Comparison of ENCODE assay signal across 36 cellular contexts in the genomic region with DNA sequence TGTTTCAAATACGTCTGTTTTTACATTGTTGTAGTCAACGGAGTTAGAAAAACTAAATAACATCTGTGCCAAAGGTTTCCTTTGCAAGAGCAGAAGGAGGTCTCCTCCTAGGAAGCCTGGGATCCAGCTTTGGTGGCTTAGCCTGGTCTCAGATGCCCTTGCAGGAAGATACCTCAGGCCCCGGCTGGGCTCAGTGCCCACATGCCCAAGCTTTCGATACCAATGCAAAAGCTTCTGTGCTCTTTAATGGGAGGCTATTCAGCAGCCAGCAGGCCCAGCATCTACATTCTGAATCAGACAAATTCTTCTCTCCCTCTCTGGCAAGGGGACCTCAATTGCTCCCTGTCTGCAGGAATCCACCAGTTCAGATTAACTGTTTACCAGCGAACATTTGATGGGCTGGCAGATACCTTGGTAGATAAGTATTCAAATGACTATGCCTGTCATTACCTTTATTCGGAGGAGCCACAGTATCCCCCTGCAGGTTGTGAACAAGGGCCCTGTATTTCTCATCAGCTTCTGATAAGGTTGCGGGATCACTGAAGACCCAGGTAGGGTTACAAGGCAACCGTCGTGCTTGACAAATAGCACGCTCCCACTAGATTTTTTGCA.
"Had no signal": no experiment of that assay in that cellular context is flagged by ENCODE, and none has a peak within 500 bp of the region (broad histone marks: within the 10 kb centered on the region; RNA-seq: fewer than 3 reads in every experiment).

No MANE protein-coding gene starts in this region.

- H3K36me3 ChIP-seq: ascending aorta, breast epithelium, MG63, Peyer's patch had no signal

- H3K9me3 ChIP-seq: ascending aorta, breast epithelium, MG63, Peyer's patch had no signal

- H3K36me3 Mint-ChIP-seq: activated CD8-positive, alpha-beta memory T cell treated with anti-CD3 and anti-CD28 coated beads, Interleukin-2, amount 10 ng/mL, durations not matched to agents 7 days and 5 days; activated naive CD4-positive, alpha-beta T cell treated with anti-CD3 and anti-CD28 coated beads, Interleukin-2, amount 50 U/mL, for 24 hours; activated naive CD8-positive, alpha-beta T cell treated with anti-CD3 and anti-CD28 coated beads, Interleukin-2, amount 10 ng/mL, durations not matched to agents 7 days and 5 days had no signal

- DNase-seq: activated CD4-positive, alpha-beta memory T cell treated with anti-CD3 and anti-CD28 coated beads, Interleukin-2, amount 10 ng/mL, durations not matched to agents 7 days and 5 days; activated CD4-positive, alpha-beta T cell treated with anti-CD3 and anti-CD28 coated beads for 1 hour; activated CD4-positive, alpha-beta T cell treated with anti-CD3 and anti-CD28 coated beads for 48 hours; activated CD4-positive, CD25-positive, alpha-beta regulatory T cell; activated CD8-positive, alpha-beta memory T cell treated with anti-CD3 and anti-CD28 coated beads for 24 hours; activated CD8-positive, alpha-beta memory T cell treated with anti-CD3 and anti-CD28 coated beads, Interleukin-2, amount 10 ng/mL, durations not matched to agents 7 days and 5 days; activated CD8-positive, alpha-beta memory T cell treated with anti-CD3 and anti-CD28 coated beads, Interleukin-2, amount 50 U/mL, for 48 hours; activated effector memory CD4-positive, alpha-beta T cell treated with anti-CD3 and anti-CD28 coated beads, Interleukin-2, amount 50 U/mL, for 16 hours; activated naive CD4-positive, alpha-beta T cell treated with Interleukin-2 at 50 U/mL for 16 hours; activated naive CD8-positive, alpha-beta T cell treated with anti-CD3 and anti-CD28 coated beads, Interleukin-2, amount 10 ng/mL, durations not matched to agents 7 days and 5 days; activated T-cell treated with anti-CD3 and anti-CD28 coated beads, Interleukin-2, amount 50 U/mL, for 72 hours; Kasumi-1; MG63; NCI-H1048; NCI-H1105 treated with DMSO at 0.1 percent for 48 hours; NCI-H1436; NCI-H1694; NCI-H1930; NCI-H2081 treated with DMSO at 0.1 percent for 48 hours; NCI-H226; NCI-H446 treated with DMSO at 0.1 percent for 48 hours; NCI-H524; NCI-H748 treated with DMSO at 0.1 percent for 48 hours; NK-92 treated with Interleukin-12 subunit alpha and Interleukin-12 subunit beta, amount 100 ng/mL, for 24 hours; PC-3; Peyer's patch; RPMI8226; SIG-M5; SW 1271; T-helper 1 cell; T-helper 9 cell had no signal

- H3K27ac ChIP-seq: ascending aorta, breast epithelium, Peyer's patch, VCaP had no signal

- H3K4me3 Mint-ChIP-seq: activated CD4-positive, alpha-beta memory T cell treated with anti-CD3 and anti-CD28 coated beads, Interleukin-2, amount 10 ng/mL, durations not matched to agents 7 days and 5 days; activated CD8-positive, alpha-beta memory T cell treated with anti-CD3 and anti-CD28 coated beads, Interleukin-2, amount 10 ng/mL, durations not matched to agents 7 days and 5 days; activated naive CD4-positive, alpha-beta T cell treated with anti-CD3 and anti-CD28 coated beads, Interleukin-2, amount 50 U/mL, for 24 hours; activated naive CD8-positive, alpha-beta T cell treated with anti-CD3 and anti-CD28 coated beads, Interleukin-2, amount 10 ng/mL, durations not matched to agents 7 days and 5 days; activated T-cell treated with anti-CD3 and anti-CD28 coated beads, Interleukin-2, amount 50 U/mL, for 72 hours; activated T-helper 17 cell treated with anti-CD3 and anti-CD28 coated beads, Interleukin-2, amount 50 U/mL, for 72 hours had no signal

- H3K4me3 ChIP-seq: ascending aorta, breast epithelium, MG63, Peyer's patch had no signal

- H3K4me1 ChIP-seq: ascending aorta, breast epithelium, Peyer's patch had no signal

- H3K9me3 Mint-ChIP-seq: activated CD4-positive, alpha-beta memory T cell treated with anti-CD3 and anti-CD28 coated beads, Interleukin-2, amount 10 ng/mL, durations not matched to agents 7 days and 5 days; activated naive CD4-positive, alpha-beta T cell treated with anti-CD3 and anti-CD28 coated beads, Interleukin-2, amount 50 U/mL, for 24 hours; activated naive CD8-positive, alpha-beta T cell treated with anti-CD3 and anti-CD28 coated beads, Interleukin-2, amount 10 ng/mL, durations not matched to agents 7 days and 5 days; activated T-cell treated with anti-CD3 and anti-CD28 coated beads, Interleukin-2, amount 50 U/mL, for 72 hours; activated T-helper 17 cell treated with anti-CD3 and anti-CD28 coated beads, Interleukin-2, amount 50 U/mL, for 72 hours had no signal

- H3K4me1 Mint-ChIP-seq: activated CD8-positive, alpha-beta memory T cell treated with anti-CD3 and anti-CD28 coated beads, Interleukin-2, amount 10 ng/mL, durations not matched to agents 7 days and 5 days; activated naive CD4-positive, alpha-beta T cell treated with anti-CD3 and anti-CD28 coated beads, Interleukin-2, amount 50 U/mL, for 24 hours; activated naive CD8-positive, alpha-beta T cell treated with anti-CD3 and anti-CD28 coated beads, Interleukin-2, amount 10 ng/mL, durations not matched to agents 7 days and 5 days; activated T-helper 17 cell treated with anti-CD3 and anti-CD28 coated beads, Interleukin-2, amount 50 U/mL, for 72 hours had no signal

- H3K27ac Mint-ChIP-seq: activated CD4-positive, alpha-beta memory T cell treated with anti-CD3 and anti-CD28 coated beads, Interleukin-2, amount 10 ng/mL, durations not matched to agents 7 days and 5 days; activated CD8-positive, alpha-beta memory T cell treated with anti-CD3 and anti-CD28 coated beads, Interleukin-2, amount 10 ng/mL, durations not matched to agents 7 days and 5 days; activated naive CD4-positive, alpha-beta T cell treated with anti-CD3 and anti-CD28 coated beads, Interleukin-2, amount 50 U/mL, for 24 hours; activated naive CD8-positive, alpha-beta T cell treated with anti-CD3 and anti-CD28 coated beads, Interleukin-2, amount 10 ng/mL, durations not matched to agents 7 days and 5 days; activated T-cell treated with anti-CD3 and anti-CD28 coated beads, Interleukin-2, amount 50 U/mL, for 72 hours; activated T-helper 17 cell treated with anti-CD3 and anti-CD28 coated beads, Interleukin-2, amount 50 U/mL, for 72 hours had no signal

- H3K27me3 ChIP-seq: ascending aorta, breast epithelium, MG63, Peyer's patch had no signal
